20 cellular contexts compared by ENCODE assay signal in genomic region chr21:16181024-16181423, GRCh38.
A peak's percentile ranks its signal among the peaks of the same experiment; 100 is the strongest.
DNase-seq lines count a peak whose midpoint lies in the region; ATAC-seq and TF ChIP-seq lines count a peak whose summit lies in the region.
"Had no signal": no experiment of that assay in that cellular context is flagged by ENCODE, and none has a peak within 500 bp of the region (broad histone marks: within the 10 kb centered on the region; RNA-seq: fewer than 3 reads in every experiment).

No MANE protein-coding gene starts in this region.

- no peak overlapping the region for H2BK15ac ChIP-seq in H9 (ENCODE audit: low read depth, low read length)

- H2BK20ac ChIP-seq in H9 (ENCODE audit: low read depth, low read length, poor library complexity, severe bottlenecking), result no peak overlapping the region

- no peaks in the 10 kb centered on the region for H3K36me3 ChIP-seq in body of pancreas (replicated peaks in 1 of 2; ENCODE audit: insufficient read depth in 1 of 2, low read depth in 2 of 2)
- H3K36me3 ChIP-seq in gastroesophageal sphincter, result no peaks in the 10 kb centered on the region
- H3K36me3 ChIP-seq in prostate gland, result no peaks in the 10 kb centered on the region
- H3K36me3 ChIP-seq: ascending aorta, esophagus squamous epithelium, heart right ventricle, WERI-Rb-1 had no signal

- TF ChIP-seq CTCF in H9 (conservative IDR thresholded peaks at IDR 0.05) (no peak), body of pancreas (IDR thresholded peaks at IDR 0.05) (no peak), gastroesophageal sphincter (IDR thresholded peaks at IDR 0.05) (no peak), prostate gland (IDR thresholded peaks at IDR 0.05) (no peak)

- no peaks in the 10 kb centered on the region for H3K36me3 Mint-ChIP-seq in H9 (ENCODE audit: insufficient read depth in 1 of 3, low read depth in 3 of 3)

- H2BK120ac ChIP-seq in H9 (ENCODE audit: low read depth, low read length, poor library complexity, severe bottlenecking), result no peak overlapping the region

- no peaks in the 10 kb centered on the region for H3K27me3 Mint-ChIP-seq in H9 (ENCODE audit: low read depth)

- H3T11ph ChIP-seq in H9 (ENCODE audit: low read length), result no peak overlapping the region

- H3K79me2 ChIP-seq in H9 (ENCODE audit: insufficient read depth, low read length), result no peaks in the 10 kb centered on the region

- H2AK5ac ChIP-seq in H9 (ENCODE audit: insufficient read length, low read length), result no peak overlapping the region

- H3K27ac ChIP-seq in H9 (ENCODE audit: insufficient read length, low read depth, low read length) (no peak overlapping the region), body of pancreas (no peak overlapping the region), gastroesophageal sphincter (peak overlapping the region in 2 of 4 donors; percentile 1 to 47), prostate gland (peak overlapping the region; percentile 43 to 48)
- H3K27ac ChIP-seq: ascending aorta, HL-60, WERI-Rb-1 had no signal

- H3K18ac ChIP-seq in H9 (ENCODE audit: insufficient read length, low read depth, low read length), result no peak overlapping the region

- WGBS in H9 (ENCODE audit: extremely low coverage, insufficient read length, low lambda C conversion rate), result no CpG with 5 or more reads among the region's 3 CpGs
- 74 to 82% methylated on average over 3 of the region's 3 CpGs for whole genome bisulfite sequencing in body of pancreas, 2 donors
- 46 to 47% methylated on average over 3 of the region's 3 CpGs for WGBS in gastroesophageal sphincter (ENCODE audit: low coverage in 1 of 2), 2 donors
- WGBS in prostate gland, result 38% methylated on average over 3 of the region's 3 CpGs

- no peak overlapping the region for H2BK5ac ChIP-seq in H9 (ENCODE audit: insufficient read length, low read length)

- H3K4me2 ChIP-seq in H9 (ENCODE audit: insufficient read depth, insufficient read length, low read length), result no peak overlapping the region

- H4K8ac ChIP-seq in H9 (replicated peaks; ENCODE audit: insufficient read length, low read depth, low read length), result no peak overlapping the region

- no peak overlapping the region for H3K14ac ChIP-seq in H9 (ENCODE audit: insufficient read depth, low read length)

- H3K4me3 ChIP-seq in body of pancreas (no peak overlapping the region), gastroesophageal sphincter (no peak overlapping the region), prostate gland (no peak overlapping the region)
- H3K4me3 ChIP-seq: ascending aorta, esophagus squamous epithelium, heart right ventricle, K562 had no signal

- peak; percentile 12 for ATAC-seq in body of pancreas
- ATAC-seq in gastroesophageal sphincter, result peak; percentile 86
- ATAC-seq in GM19328 (IDR thresholded peaks at IDR 0.05; ENCODE audit: unreplicated experiment), result no peak
- ATAC-seq in HG03025 (IDR thresholded peaks at IDR 0.05; ENCODE audit: low FRiP score, unreplicated experiment), result no peak
- no peak for ATAC-seq in HG03095 (IDR thresholded peaks at IDR 0.05; ENCODE audit: unreplicated experiment)
- ATAC-seq: K562 had no signal

- no peak overlapping the region for H3K56ac ChIP-seq in H9 (ENCODE audit: insufficient read length, low read depth, low read length)

- no peak overlapping the region for H3K9ac ChIP-seq in H9 (ENCODE audit: extremely low read depth, insufficient read length, low read length)

- intact Hi-C loops in body of pancreas (cut with DNase I), result no loop called here
- intact Hi-C loops in prostate gland (cut with DNase I), result no loop called here

- H3K9me3 ChIP-seq in H9 (ENCODE audit: control insufficient read depth, low read depth, low read length), result no peaks in the 10 kb centered on the region
- no peaks in the 10 kb centered on the region for H3K9me3 ChIP-seq in body of pancreas
- H3K9me3 ChIP-seq in gastroesophageal sphincter, result no peaks in the 10 kb centered on the region
- H3K9me3 ChIP-seq in prostate gland, result no peaks in the 10 kb centered on the region
- H3K9me3 ChIP-seq: ascending aorta, esophagus squamous epithelium, heart right ventricle had no signal

- no peak overlapping the region for H2BK12ac ChIP-seq in H9 (ENCODE audit: insufficient read length, low read depth, low read length)

- H3K9me3 Mint-ChIP-seq in H9, result no peaks in the 10 kb centered on the region
- H3K9me3 Mint-ChIP-seq: activated naive CD4-positive, alpha-beta T cell treated with anti-CD3 and anti-CD28 coated beads for 36 hours had no signal

- TF ChIP-seq EP300 in gastroesophageal sphincter (IDR thresholded peaks at IDR 0.05), result no peak

- no peaks in the 10 kb centered on the region for H3K27me3 ChIP-seq in H9 (ENCODE audit: insufficient read depth, low read length)
- H3K27me3 ChIP-seq in body of pancreas, result no peaks in the 10 kb centered on the region
- H3K27me3 ChIP-seq in gastroesophageal sphincter, result no peaks in the 10 kb centered on the region
- no peaks in the 10 kb centered on the region for H3K27me3 ChIP-seq in prostate gland (replicated peaks; ENCODE audit: insufficient read depth)
- H3K27me3 ChIP-seq: ascending aorta, esophagus squamous epithelium, heart right ventricle had no signal

- no peak overlapping the region for H4K91ac ChIP-seq in H9 (ENCODE audit: insufficient read length, low read depth, low read length)

- peaks cover 20 to 29% of the 10 kb centered on the region in 2 experiments for H3K4me1 Mint-ChIP-seq in H9

- H3K79me1 ChIP-seq in H9 (ENCODE audit: insufficient read depth, low read depth, low read length, poor library complexity, severe bottlenecking), result no peaks in the 10 kb centered on the region

- no peak overlapping the region for H3K23ac ChIP-seq in H9 (ENCODE audit: insufficient read length, low read depth, low read length)

- no peak overlapping the region for H4K5ac ChIP-seq in H9 (ENCODE audit: insufficient read length, low read depth, low read length)

- H2AFZ ChIP-seq in H9 (ENCODE audit: low read length), result no peak overlapping the region

- H3K4me1 ChIP-seq in H9 (ENCODE audit: insufficient read depth, low read length) (no peaks in the 10 kb centered on the region; the same call in 1 of the 2 replicates), body of pancreas (no peaks in the 10 kb centered on the region), gastroesophageal sphincter (no peaks in the 10 kb centered on the region), prostate gland (replicated peaks) (no peaks in the 10 kb centered on the region)
- H3K4me1 ChIP-seq: esophagus squamous epithelium had no signal

- DNase-seq in H9, result no peak
- DNase-seq in body of pancreas, result peak in 1 of 4 donors; percentile 18
- DNase-seq in prostate gland (ENCODE audit: low spot score), result no peak
- DNase-seq in NCI-H1105 (lab: John Stamatoyannopoulos, UW), result no peak
- DNase-seq: activated CD4-positive, alpha-beta T cell treated with anti-CD3 and anti-CD28 coated beads, Interleukin-2, amount 50 U/mL, for 4 hours; activated naive CD4-positive, alpha-beta T cell treated with anti-CD3 and anti-CD28 coated beads for 36 hours; esophagus squamous epithelium; heart right ventricle; NCI-H1092 treated with DMSO at 0.1 percent for 48 hours; NCI-H526 treated with DMSO at 0.1 percent for 48 hours; SIG-M5; stimulated activated CD4-positive, alpha-beta T cell treated with anti-CD3 and anti-CD28 coated beads, Interleukin-4, amount 100 ng/mL, for 1 hour; WERI-Rb-1 had no signal

- TF ChIP-seq POLR2A in body of pancreas (IDR thresholded peaks at IDR 0.05) (no peak), gastroesophageal sphincter (IDR thresholded peaks at IDR 0.05) (no peak), prostate gland (IDR thresholded peaks at IDR 0.05) (no peak)

- no peak overlapping the region for H3K4ac ChIP-seq in H9 (ENCODE audit: low read depth, low read length)

- H3K4me3 Mint-ChIP-seq in H9, result no peak overlapping the region
- H3K4me3 Mint-ChIP-seq: activated naive CD4-positive, alpha-beta T cell treated with anti-CD3 and anti-CD28 coated beads for 36 hours had no signal

- peak overlapping the region in 2 of 3 experiments; percentile 20 to 37; a peak in 3 of 7 replicates for H3K27ac Mint-ChIP-seq in H9
- H3K27ac Mint-ChIP-seq: activated naive CD4-positive, alpha-beta T cell treated with anti-CD3 and anti-CD28 coated beads for 36 hours had no signal

- H4K20me1 ChIP-seq in H9 (ENCODE audit: control insufficient read depth, insufficient read depth, insufficient read length), result no peaks in the 10 kb centered on the region

- H3K23me2 ChIP-seq in H9 (ENCODE audit: insufficient read length, low read depth, low read length, poor library complexity, severe bottlenecking), result no peaks in the 10 kb centered on the region

Comparison
In these comparisons a context has a peak if more than half of its experiments do, and no peak if none do; other contexts are left out.
1. H3K27ac ChIP-seq: peak in prostate gland (2 of 2); none in H9 (single experiment) and body of pancreas (0 of 4).
2. ATAC-seq: peak in body of pancreas (single experiment) and gastroesophageal sphincter (single experiment); none in GM19328 (single experiment), HG03025 (single experiment) and HG03095 (single experiment).